In genomic region chr9:92350129-92350739, GRCh38 we compare ENCODE assay signal across 15 cellular contexts. TPM values are rescaled to one million over a fixed set of nuclear protein-coding genes. Genes with fewer than 3 reads are reported as not detected.
DNase-seq lines count a peak whose midpoint lies in the region; ATAC-seq and TF ChIP-seq lines count a peak whose summit lies in the region.
"Had no signal": no experiment of that assay in that cellular context is flagged by ENCODE, and none has a peak within 500 bp of the region (broad histone marks: within the 10 kb centered on the region; RNA-seq: fewer than 3 reads in every experiment).

No MANE protein-coding gene starts in this region.

- CTCF ChIA-PET in activated CD8-positive, alpha-beta memory T cell treated with anti-CD3 and anti-CD28 coated beads, Interleukin-2, amount 10 ng/mL, durations not matched to agents 7 days and 5 days (lab: Charles Lee): no interaction called here

- no peak for TF ChIP-seq POLR2A in uterus (IDR thresholded peaks at IDR 0.05)

- H3K27me3 Mint-ChIP-seq in activated CD8-positive, alpha-beta memory T cell treated with anti-CD3 and anti-CD28 coated beads, Interleukin-2, amount 10 ng/mL, durations not matched to agents 7 days and 5 days: no peaks in the 10 kb centered on the region
- H3K27me3 Mint-ChIP-seq: activated B cell treated with CpG ODN at 0.5 μM for 24 hours, IgD-negative memory B cell had no signal

- H3K4me3 ChIP-seq in adipocyte (ENCODE audit: low read length) (peak overlapping the region; percentile 56), fibroblast of villous mesenchyme (ENCODE audit: low read depth, low read length) (no peak overlapping the region), uterus (no peak overlapping the region)

- no peaks in the 10 kb centered on the region for H3K9me3 Mint-ChIP-seq in activated CD8-positive, alpha-beta memory T cell treated with anti-CD3 and anti-CD28 coated beads, Interleukin-2, amount 10 ng/mL, durations not matched to agents 7 days and 5 days (ENCODE audit: low read depth)

- TF ChIP-seq CTCF in fibroblast of villous mesenchyme (IDR thresholded peaks at IDR 0.05; ENCODE audit: insufficient read depth, low read depth, low read length) (no peak), omental fat pad (IDR thresholded peaks at IDR 0.05) (no peak), uterus (IDR thresholded peaks at IDR 0.05) (no peak)

- H3K9me3 ChIP-seq in adipocyte (ENCODE audit: control insufficient read depth, low read length): no peaks in the 10 kb centered on the region
- peaks cover 0 to 4% of the 10 kb centered on the region in 2 donors for H3K9me3 ChIP-seq in uterus

- ATAC-seq in omental fat pad (ENCODE audit: low FRiP score): peak; percentile 59
- ATAC-seq in activated CD8-positive, alpha-beta memory T cell treated with anti-CD3 and anti-CD28 coated beads, Interleukin-2, amount 10 ng/mL, durations not matched to agents 7 days and 5 days: no peak
- ATAC-seq: activated T-cell treated with anti-CD3 and anti-CD28 coated beads, Interleukin-2, amount 50 U/mL, for 72 hours had no signal

- H3K9ac ChIP-seq in adipocyte (ENCODE audit: low read length): peak overlapping the region; percentile 79

- DNase-seq in adipocyte (ENCODE audit: low read depth): peak; percentile 87
- DNase-seq in fibroblast of villous mesenchyme (ENCODE audit: low read depth): peak; percentile 67
- no peak for DNase-seq in omental fat pad (ENCODE audit: low spot score)
- no peak for DNase-seq in uterus
- no peak for DNase-seq in NOMO-1 treated with dmso at 0.1 percent for 144 hours (lab: John Stamatoyannopoulos, UW; ENCODE audit: unreplicated experiment)
- no peak for DNase-seq in kidney tubule cell (ENCODE audit: low spot score)
- no peak for DNase-seq in activated CD8-positive, alpha-beta memory T cell treated with anti-CD3 and anti-CD28 coated beads, Interleukin-2, amount 10 ng/mL, durations not matched to agents 7 days and 5 days
- DNase-seq: activated B cell treated with CpG ODN at 0.5 μM for 24 hours; activated T-cell treated with anti-CD3 and anti-CD28 coated beads, Interleukin-2, amount 50 U/mL, for 72 hours; caudate nucleus; DMS 273 treated with DMSO at 0.1 percent for 48 hours; H9; NCI-H1417 treated with DMSO at 0.1 percent for 48 hours had no signal

- H3K27me3 ChIP-seq in adipocyte (replicated peaks; ENCODE audit: control insufficient read depth, insufficient read depth, low read length) (no peaks in the 10 kb centered on the region), uterus (no peaks in the 10 kb centered on the region)

- no peaks in the 10 kb centered on the region for H3K4me1 Mint-ChIP-seq in activated CD8-positive, alpha-beta memory T cell treated with anti-CD3 and anti-CD28 coated beads, Interleukin-2, amount 10 ng/mL, durations not matched to agents 7 days and 5 days
- H3K4me1 Mint-ChIP-seq: H9 had no signal

- H3K4me3 Mint-ChIP-seq in activated CD8-positive, alpha-beta memory T cell treated with anti-CD3 and anti-CD28 coated beads, Interleukin-2, amount 10 ng/mL, durations not matched to agents 7 days and 5 days: no peak overlapping the region
- H3K4me3 Mint-ChIP-seq: activated B cell treated with CpG ODN at 0.5 μM for 24 hours; activated T-cell treated with anti-CD3 and anti-CD28 coated beads, Interleukin-2, amount 50 U/mL, for 72 hours; H9; IgD-negative memory B cell had no signal

- no peak overlapping the region for H3K27ac Mint-ChIP-seq in activated CD8-positive, alpha-beta memory T cell treated with anti-CD3 and anti-CD28 coated beads, Interleukin-2, amount 10 ng/mL, durations not matched to agents 7 days and 5 days
- H3K27ac Mint-ChIP-seq: activated B cell treated with CpG ODN at 0.5 μM for 24 hours; activated T-cell treated with anti-CD3 and anti-CD28 coated beads, Interleukin-2, amount 50 U/mL, for 72 hours; H9 had no signal

- intact Hi-C loops in uterus (cut with DNase I; ENCODE audit: low total_unique reads): no loop called here

- peak overlapping the region; percentile 86 to 99 for H3K27ac ChIP-seq in uterus

- H3K36me3 Mint-ChIP-seq in activated CD8-positive, alpha-beta memory T cell treated with anti-CD3 and anti-CD28 coated beads, Interleukin-2, amount 10 ng/mL, durations not matched to agents 7 days and 5 days: peaks cover 52% of the 10 kb centered on the region

- H3K36me3 ChIP-seq in adipocyte (ENCODE audit: control insufficient read depth, insufficient read depth, low read length, severe bottlenecking): no peaks in the 10 kb centered on the region
- H3K36me3 ChIP-seq in uterus: no peaks in the 10 kb centered on the region

- H3K4me1 ChIP-seq in adipocyte (ENCODE audit: control insufficient read depth, insufficient read depth, low read length) (peaks cover 17% of the 10 kb centered on the region), uterus (peaks cover 0 to 3% of the 10 kb centered on the region in 2 donors)

RNA-seq across cellular contexts. Expression of gene CENPP, which starts 24.5 kb away (rescaled TPM):
- 2.2 and 2.6 TPM in 2 replicates for total RNA-seq in fibroblast of villous mesenchyme
- 1 to 10 TPM; 1.2 to 7.0 (median 5.6) TPM for total RNA-seq in omental fat pad
- total RNA-seq in uterus: 10 to 100 TPM in 1 of 4 donors, 1 to 10 TPM in 2, under 1 TPM in 1; 0.88 to 12.0 (median 4.3) TPM
- total RNA-seq in activated CD8-positive, alpha-beta memory T cell treated with anti-CD3 and anti-CD28 coated beads, Interleukin-2, amount 10 ng/mL, durations not matched to agents 7 days and 5 days: 10 to 100 TPM; 22.8 to 38.3 TPM

RNA-seq across cellular contexts. Expression of gene NOL8, which starts 25.1 kb away (rescaled TPM):
- 24.2 and 25.4 TPM in 2 replicates for total RNA-seq in fibroblast of villous mesenchyme
- total RNA-seq in omental fat pad: 10 to 100 TPM; 25.2 to 49.1 (median 34.7) TPM
- total RNA-seq in uterus: 10 to 100 TPM; 16.5 to 48.0 (median 33.0) TPM
- 10 to 100 TPM; 59.7 to 64.1 TPM for total RNA-seq in activated CD8-positive, alpha-beta memory T cell treated with anti-CD3 and anti-CD28 coated beads, Interleukin-2, amount 10 ng/mL, durations not matched to agents 7 days and 5 days

RNA-seq across cellular contexts. Expression of gene OGN, which starts 54.1 kb away (rescaled TPM):
- total RNA-seq in fibroblast of villous mesenchyme (not detected in 2 replicates), omental fat pad (100 to 1,000 TPM in 3 of 4 donors, 10 to 100 TPM in 1; 24.6 to 412 (median 114) TPM), uterus (100 to 1,000 TPM in 1 of 4 donors, 10 to 100 TPM in 3; 26.0 to 302 (median 43.0) TPM)
- total RNA-seq in activated CD8-positive, alpha-beta memory T cell treated with anti-CD3 and anti-CD28 coated beads, Interleukin-2, amount 10 ng/mL, durations not matched to agents 7 days and 5 days: not detected
- total RNA-seq: activated B cell treated with CpG ODN at 0.5 μM for 24 hours; activated T-cell treated with anti-CD3 and anti-CD28 coated beads, Interleukin-2, amount 50 U/mL, for 72 hours; H9; SK-MEL-5 had no signal

RNA-seq across cellular contexts. Expression of gene IARS1, which starts 56.7 kb away (rescaled TPM):
- 377 and 457 TPM in 2 replicates for total RNA-seq in fibroblast of villous mesenchyme
- total RNA-seq in omental fat pad: 100 to 1,000 TPM in 1 of 4 donors, 10 to 100 TPM in 3; 73.8 to 198 (median 85.8) TPM
- total RNA-seq in uterus: 100 to 1,000 TPM in 3 of 4 donors, 10 to 100 TPM in 1; 73.2 to 234 (median 161) TPM
- total RNA-seq in activated CD8-positive, alpha-beta memory T cell treated with anti-CD3 and anti-CD28 coated beads, Interleukin-2, amount 10 ng/mL, durations not matched to agents 7 days and 5 days: 100 to 1,000 TPM; 146 to 179 TPM

Comparison
In these comparisons a context has a peak if more than half of its experiments do, and no peak if none do; other contexts are left out.
1. DNase-seq: peak in adipocyte (single experiment) and fibroblast of villous mesenchyme (single experiment); none in omental fat pad (single experiment), uterus (0 of 2), NOMO-1 treated with dmso at 0.1 percent for 144 hours (single experiment), kidney tubule cell (single experiment) and activated CD8-positive, alpha-beta memory T cell treated with anti-CD3 and anti-CD28 coated beads, Interleukin-2, amount 10 ng/mL, durations not matched to agents 7 days and 5 days (single experiment).
2. RNA of gene OGN, which starts 54.1 kb away (total RNA-seq): 24.6 to 412 TPM in omental fat pad and 26.0 to 302 TPM in uterus; not detected in fibroblast of villous mesenchyme and not detected in activated CD8-positive, alpha-beta memory T cell treated with anti-CD3 and anti-CD28 coated beads, Interleukin-2, amount 10 ng/mL, durations not matched to agents 7 days and 5 days; every median in the first group is over 10 times any median in the second.